In the genomic region with DNA sequence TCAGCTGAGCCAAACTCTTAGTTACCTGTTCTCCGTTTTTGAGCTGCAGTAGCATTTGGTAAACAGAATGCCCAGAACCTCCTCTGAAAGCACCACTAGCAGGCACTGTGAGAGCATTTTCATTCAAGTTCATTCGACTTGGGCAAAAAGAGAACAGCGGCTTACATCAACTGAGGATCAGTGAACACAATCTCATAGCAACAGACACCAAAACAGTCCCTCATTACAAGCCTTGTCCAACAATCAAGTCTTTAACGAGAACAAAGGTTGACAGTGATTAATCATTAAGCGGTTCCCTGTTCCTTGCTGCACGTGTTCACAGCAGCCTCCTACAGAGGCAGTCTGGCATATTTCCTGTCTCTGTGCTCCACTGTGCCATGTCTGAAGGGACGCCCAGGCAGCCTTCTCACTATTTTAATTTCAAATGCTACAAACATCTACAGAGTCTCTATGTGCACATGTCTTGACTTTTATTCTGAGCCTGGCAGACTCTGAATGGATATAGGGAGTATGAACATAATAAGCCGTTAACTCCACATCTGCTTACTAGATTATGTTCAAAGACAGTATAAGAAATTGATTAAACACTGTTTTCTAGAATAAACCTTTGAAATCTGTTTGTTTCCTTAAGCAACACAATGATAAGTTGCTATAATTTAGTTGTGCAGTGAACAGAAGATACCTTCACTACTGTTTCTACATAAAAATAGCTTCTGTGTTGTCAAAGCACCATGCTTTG, we compare ENCODE assay signal across 8 cellular contexts.
DNase-seq lines count a peak whose midpoint lies in the region; ATAC-seq and TF ChIP-seq lines count a peak whose summit lies in the region.

No MANE protein-coding gene starts in this region.

- DNase-seq in NCI-H526 treated with DMSO at 0.1 percent for 48 hours (lab: John Stamatoyannopoulos, UW): peak; percentile 82
- DNase-seq in activated T-cell treated with anti-CD3 and anti-CD28 coated beads, Interleukin-2, amount 50 U/mL, for 24 hours: peak; percentile 47
- DNase-seq in fibroblast of lung (ENCODE audit: low read depth in 2 of 2): peak; percentile 85 to 90
- DNase-seq in nephron progenitor cell: peak; percentile 24
- DNase-seq in NCI-H524 treated with DMSO at 0.1 percent for 48 hours (lab: John Stamatoyannopoulos, UW): no peak

- H3K4me1 Mint-ChIP-seq in activated T-cell treated with anti-CD3 and anti-CD28 coated beads, Interleukin-2, amount 50 U/mL, for 24 hours (ENCODE audit: low read depth): peaks cover 72% of the 10 kb centered on the region
- peaks cover 18% of the 10 kb centered on the region for H3K4me1 Mint-ChIP-seq in nephron progenitor cell

- H3K79me2 ChIP-seq in ACC112 (ENCODE audit: control insufficient read depth, insufficient read depth, low read length, unreplicated experiment): peaks cover 34% of the 10 kb centered on the region
- no peaks in the 10 kb centered on the region for H3K79me2 ChIP-seq in fibroblast of lung (ENCODE audit: control insufficient read depth, insufficient read depth, low read length)

- no peaks in the 10 kb centered on the region for H3K27me3 Mint-ChIP-seq in activated T-cell treated with anti-CD3 and anti-CD28 coated beads, Interleukin-2, amount 50 U/mL, for 24 hours
- H3K27me3 Mint-ChIP-seq in nephron progenitor cell (ENCODE audit: low read depth, poor library complexity): peaks cover 2% of the 10 kb centered on the region

- H4K20me1 ChIP-seq in fibroblast of lung (ENCODE audit: control insufficient read depth, extremely low read depth, insufficient read depth, low read length): no peaks in the 10 kb centered on the region

- H3K27ac ChIP-seq in ACC112 (ENCODE audit: low read depth, low read length) (peak overlapping the region; percentile 78), fibroblast of lung (ENCODE audit: insufficient read depth, low read length) (peak overlapping the region; percentile 3)

- H3K36me3 Mint-ChIP-seq in activated T-cell treated with anti-CD3 and anti-CD28 coated beads, Interleukin-2, amount 50 U/mL, for 24 hours (ENCODE audit: low read depth): peaks cover 12% of the 10 kb centered on the region
- no peaks in the 10 kb centered on the region for H3K36me3 Mint-ChIP-seq in nephron progenitor cell (ENCODE audit: low read depth)

- H3K36me3 ChIP-seq in ACC112 (ENCODE audit: insufficient read depth, low read length) (no peaks in the 10 kb centered on the region), fibroblast of lung (ENCODE audit: control insufficient read depth, insufficient read depth, low read length) (no peaks in the 10 kb centered on the region)

- no peak for TF ChIP-seq POLR2A in GM18505 (IDR thresholded peaks at IDR 0.05; ENCODE audit: borderline replicate concordance, extremely low read depth, insufficient read depth, insufficient read length)

- H3K4me3 ChIP-seq in ACC112 (ENCODE audit: low read depth, low read length): peak overlapping the region; percentile 49
- peak overlapping the region in 1 of 4 experiments; percentile 24 for H3K4me3 ChIP-seq in fibroblast of lung (replicated peaks in 1 of 4; ENCODE audit: control extremely low read depth in 1 of 4, insufficient read depth in 1 of 4, low read depth in 3 of 4, low read length in 4 of 4)

- no peaks in the 10 kb centered on the region for H3K9me3 ChIP-seq in fibroblast of lung (ENCODE audit: control insufficient read depth, insufficient read depth, low read depth, low read length)

- peak overlapping the region; percentile 84 for H3K4me2 ChIP-seq in fibroblast of lung (ENCODE audit: extremely low read depth, insufficient read depth, low read length)

- ATAC-seq in GM18505 (IDR thresholded peaks at IDR 0.05; ENCODE audit: unreplicated experiment) (peak; percentile 91), HG02943 (IDR thresholded peaks at IDR 0.05; ENCODE audit: low read depth, unreplicated experiment) (peak; percentile 83)

- no peaks in the 10 kb centered on the region for H3K27me3 ChIP-seq in ACC112 (ENCODE audit: insufficient read depth, low read length)
- no peaks in the 10 kb centered on the region for H3K27me3 ChIP-seq in fibroblast of lung (ENCODE audit: control insufficient read depth, insufficient read depth, low read length)

- peak overlapping the region; percentile 29 for H2AFZ ChIP-seq in ACC112 (ENCODE audit: low read length, unreplicated experiment)
- no peak overlapping the region for H2AFZ ChIP-seq in fibroblast of lung (ENCODE audit: low read length)

- H3K27ac Mint-ChIP-seq in activated T-cell treated with anti-CD3 and anti-CD28 coated beads, Interleukin-2, amount 50 U/mL, for 24 hours: peak overlapping the region; percentile 91
- peak overlapping the region; percentile 94 for H3K27ac Mint-ChIP-seq in nephron progenitor cell

- H3K4me3 Mint-ChIP-seq in activated T-cell treated with anti-CD3 and anti-CD28 coated beads, Interleukin-2, amount 50 U/mL, for 24 hours: peak overlapping the region; percentile 55
- peak overlapping the region; percentile 52 for H3K4me3 Mint-ChIP-seq in nephron progenitor cell

- H3K4me1 ChIP-seq in ACC112 (ENCODE audit: control insufficient read depth, insufficient read depth, low read length, unreplicated experiment): peaks cover 28% of the 10 kb centered on the region
- peaks cover 6% of the 10 kb centered on the region for H3K4me1 ChIP-seq in fibroblast of lung (ENCODE audit: control insufficient read depth, extremely low read depth, insufficient read depth, low read length)

- no peaks in the 10 kb centered on the region for H3K9me3 Mint-ChIP-seq in activated T-cell treated with anti-CD3 and anti-CD28 coated beads, Interleukin-2, amount 50 U/mL, for 24 hours
- H3K9me3 Mint-ChIP-seq in nephron progenitor cell: no peaks in the 10 kb centered on the region

- no peak overlapping the region for H3K9ac ChIP-seq in fibroblast of lung (ENCODE audit: insufficient read depth, low read length)

- TF ChIP-seq CTCF in fibroblast of lung (conservative IDR thresholded peaks at IDR 0.05 in 1 of 2, IDR thresholded peaks at IDR 0.05 in 1 of 2; ENCODE audit: low read depth in 1 of 2, low read length in 2 of 2) (peak; percentile 75 to 91), nephron progenitor cell (IDR thresholded peaks at IDR 0.05) (peak; percentile 16)
